1 cellular context compared by ENCODE assay signal in the genomic region with DNA sequence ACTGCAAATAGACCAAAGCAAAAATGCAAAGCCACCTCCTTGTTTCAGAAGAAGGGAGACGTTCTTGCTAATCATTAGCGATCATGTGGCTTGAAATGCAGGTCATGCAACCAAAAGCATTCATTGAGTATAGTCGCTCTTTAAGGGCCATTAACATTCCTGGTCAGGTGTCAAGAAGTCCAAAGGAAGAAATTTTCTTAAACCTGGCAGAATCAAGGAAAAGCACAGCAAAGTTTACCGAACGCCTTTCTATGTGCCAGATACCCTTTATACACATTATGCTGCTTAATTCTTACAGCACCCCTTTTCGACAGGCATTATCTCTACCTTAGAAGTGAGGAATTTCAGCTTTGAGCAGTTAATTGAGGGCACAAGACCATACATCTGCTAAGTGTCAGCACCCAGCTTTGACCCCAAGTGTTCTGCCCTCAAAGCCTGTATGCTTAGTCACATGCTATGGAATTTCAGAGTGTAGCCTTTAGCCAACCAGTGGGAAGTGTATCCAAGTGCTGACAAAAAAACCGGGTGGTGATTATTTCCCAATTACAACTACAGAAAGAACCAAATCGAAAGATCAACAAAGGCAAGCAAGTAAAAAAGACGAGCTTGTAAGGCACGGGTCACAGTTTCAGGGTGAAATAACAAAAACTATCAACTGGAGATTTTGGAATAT.
A peak's percentile ranks its signal among the peaks of the same experiment; 100 is the strongest.
TF ChIP-seq lines count a peak whose summit lies in the region.

No MANE protein-coding gene starts in this region.

TF ChIP-seq in IMR-90, 13 proteins besides CTCF, POLR2A, EP300 and RAD21:
- no peak for TF ChIP-seq RCOR1 (IDR thresholded peaks at IDR 0.05; ENCODE audit: insufficient replicate concordance, low read length)
- TF ChIP-seq BHLHE40 (IDR thresholded peaks at IDR 0.05; ENCODE audit: low read depth, low read length): peak; percentile 42; the same call in 1 of the 2 replicates
- peak; percentile 52 for TF ChIP-seq CEBPB (IDR thresholded peaks at IDR 0.05; ENCODE audit: low read depth, low read length)
TF ChIP-seq in IMR-90: peak in this region for 2.
